Comparison of ENCODE assay signal across 22 cellular contexts in genomic region chr9:105678781-105679180, GRCh38. TPM values are rescaled to one million over a fixed set of nuclear protein-coding genes. Genes with fewer than 3 reads are reported as not detected.
"Had no signal": no experiment of that assay in that cellular context is flagged by ENCODE, and none has a peak within 500 bp of the region (broad histone marks: within the 10 kb centered on the region; RNA-seq: fewer than 3 reads in every experiment).

No MANE protein-coding gene starts in this region.

- H3K9me3 Mint-ChIP-seq: IgD-negative memory B cell had no signal

- H3K27ac ChIP-seq: KMS-11, PC-9, Peyer's patch, SJCRH30 had no signal

- H3K27me3 ChIP-seq: Peyer's patch had no signal

- H3K4me1 ChIP-seq: Peyer's patch had no signal

- H3K27ac Mint-ChIP-seq: IgD-negative memory B cell had no signal

- FAIRE-seq: K562 had no signal

- H3K4me3 Mint-ChIP-seq: IgD-negative memory B cell had no signal

- DNase-seq: MV-4-11, NCI-H1105, NCI-H1436 treated with DMSO at 0.1 percent for 48 hours, NCI-H1694, NCI-H187 treated with DMSO at 0.1 percent for 48 hours, NCI-H2171 treated with DMSO at 0.1 percent for 48 hours, NCI-H446 treated with DMSO at 0.1 percent for 48 hours, NCI-H510A treated with DMSO at 0.1 percent for 48 hours, OCI-M1, PC-9, Peyer's patch, SHP77 treated with DMSO at 0.1 percent for 48 hours had no signal

- H3K36me3 ChIP-seq: Peyer's patch, SJCRH30 had no signal

- H2AFZ ChIP-seq: PC-9 had no signal

- H3K9ac ChIP-seq: KMS-11 had no signal

- H3K9me3 ChIP-seq: Peyer's patch, SJCRH30 had no signal

- H3K4me3 ChIP-seq: K562, PC-9, Peyer's patch, SJCRH30 had no signal

- ATAC-seq: K562, Right ventricle myocardium inferior, SK-N-SH treated with all-trans-retinoic acid at 6 μM for 48 hours had no signal

- H3K4me2 ChIP-seq: KMS-11, PC-9 had no signal

RNA-seq across cellular contexts. Expression of gene TAL2, which starts 16.5 kb away (rescaled TPM):
- total RNA-seq: HT-29, LHCN-M2, MCF 10A, PC-9, Peyer's patch, Right ventricle myocardium inferior, RPMI7951, SJCRH30 had no signal
